18 cellular contexts compared by ENCODE assay signal in genomic region chr1:64038119-64038518, GRCh38.
DNase-seq lines count a peak whose midpoint lies in the region; ATAC-seq and TF ChIP-seq lines count a peak whose summit lies in the region.
"Had no signal": no experiment of that assay in that cellular context is flagged by ENCODE, and none has a peak within 500 bp of the region (broad histone marks: within the 10 kb centered on the region; RNA-seq: fewer than 3 reads in every experiment).

No MANE protein-coding gene starts in this region.

- ATAC-seq in WTC11 (no peak), HG02571 (IDR thresholded peaks at IDR 0.05; ENCODE audit: unreplicated experiment) (no peak), psoas muscle (no peak)
- ATAC-seq: foreskin keratinocyte; stimulated activated naive CD8-positive, alpha-beta T cell treated with anti-CD3 and anti-CD28 coated beads, Interleukin-15, Interleukin-2, amounts not matched to agents 100 U/mL and 50 U/mL, for 24 hours had no signal

- POLR2A ChIA-PET in WTC11 (lab: Charles Lee), result no interaction called here

- peaks cover 15% of the 10 kb centered on the region for H3K9me3 Mint-ChIP-seq in WTC11
- H3K9me3 Mint-ChIP-seq: activated naive CD4-positive, alpha-beta T cell treated with anti-CD3 and anti-CD28 coated beads, Interleukin-2, amount 10 ng/mL, durations not matched to agents 7 days and 5 days had no signal

- peaks cover 48% of the 10 kb centered on the region for H3K4me1 Mint-ChIP-seq in WTC11
- H3K4me1 Mint-ChIP-seq: activated naive CD4-positive, alpha-beta T cell treated with anti-CD3 and anti-CD28 coated beads, Interleukin-2, amount 10 ng/mL, durations not matched to agents 7 days and 5 days; naive B cell had no signal

- peak; percentile 11 for DNase-seq in EH (ENCODE audit: low read depth)
- no peak for DNase-seq in WTC11 (ENCODE audit: low spot score)
- DNase-seq in fibroblast of the aortic adventitia (ENCODE audit: low read depth), result peak; percentile 67
- no peak for DNase-seq in DMS153 treated with DMSO at 0.1 percent for 48 hours (lab: John Stamatoyannopoulos, UW; ENCODE audit: unreplicated experiment)
- no peak for DNase-seq in iPS-NIHi11 (ENCODE audit: low spot score)
- no peak for DNase-seq in psoas muscle
- DNase-seq: activated CD4-positive, CD25-positive, alpha-beta regulatory T cell; activated naive CD4-positive, alpha-beta T cell treated with anti-CD3 and anti-CD28 coated beads, Interleukin-2, amount 10 ng/mL, durations not matched to agents 7 days and 5 days; foreskin keratinocyte; GDM1; GM23248; naive B cell; NCI-H1436; stimulated activated CD4-positive, alpha-beta T cell treated with anti-CD3 and anti-CD28 coated beads, Interleukin-15, amount 100 ng/mL, for 24 hours; stimulated activated naive CD8-positive, alpha-beta T cell treated with anti-CD3 and anti-CD28 coated beads, Interleukin-15, Interleukin-2, amounts not matched to agents 100 U/mL and 50 U/mL, for 24 hours had no signal

- CTCF ChIA-PET in WTC11 (lab: Charles Lee), result interaction anchor here (2.1 kb wide), 1 partner anchor 346 kb away, joined by 5 read pairs; no protein-coding TSS in a partner anchor

- intact Hi-C loops in psoas muscle (cut with DNase I), result loop anchor here (5.0 to 10.0 kb wide), 3 partner anchors 66 to 263 kb away; partner anchors contain the start of gene ROR1 (in 1 of the 2)

- H3K4me3 ChIP-seq in fibroblast of the aortic adventitia (ENCODE audit: low read depth, low read length), result no peak overlapping the region
- H3K4me3 ChIP-seq in parathyroid adenoma (ENCODE audit: low read depth, low read length), result no peak overlapping the region
- no peak overlapping the region for H3K4me3 ChIP-seq in psoas muscle
- H3K4me3 ChIP-seq: breast epithelium, GM23248 had no signal

- H3K4me1 ChIP-seq in parathyroid adenoma (peaks cover 30% of the 10 kb centered on the region), psoas muscle (peaks cover 22% of the 10 kb centered on the region)
- H3K4me1 ChIP-seq: breast epithelium had no signal

- H3K27me3 ChIP-seq in parathyroid adenoma (ENCODE audit: control insufficient read depth, insufficient read depth, low read length) (no peaks in the 10 kb centered on the region), psoas muscle (ENCODE audit: insufficient read depth in 3 of 3, low read length in 2 of 3) (no peaks in the 10 kb centered on the region)
- H3K27me3 ChIP-seq: breast epithelium, foreskin keratinocyte had no signal

- no peak overlapping the region for H3K4me3 Mint-ChIP-seq in WTC11
- H3K4me3 Mint-ChIP-seq: activated naive CD4-positive, alpha-beta T cell treated with anti-CD3 and anti-CD28 coated beads, Interleukin-2, amount 10 ng/mL, durations not matched to agents 7 days and 5 days; naive B cell had no signal

- peak overlapping the region; percentile 38 for H3K4me2 ChIP-seq in parathyroid adenoma (ENCODE audit: low read length)

- no peaks in the 10 kb centered on the region for H3K9me3 ChIP-seq in parathyroid adenoma (ENCODE audit: control insufficient read depth, low read length)
- H3K9me3 ChIP-seq in psoas muscle, result no peaks in the 10 kb centered on the region
- H3K9me3 ChIP-seq: breast epithelium had no signal

- peaks cover 7% of the 10 kb centered on the region for H3K36me3 Mint-ChIP-seq in WTC11
- H3K36me3 Mint-ChIP-seq: activated naive CD4-positive, alpha-beta T cell treated with anti-CD3 and anti-CD28 coated beads, Interleukin-2, amount 10 ng/mL, durations not matched to agents 7 days and 5 days; naive B cell had no signal

- H3K27ac ChIP-seq in parathyroid adenoma, result peak overlapping the region; percentile 49
- no peak overlapping the region for H3K27ac ChIP-seq in psoas muscle
- H3K27ac ChIP-seq: foreskin keratinocyte had no signal

- peak overlapping the region; percentile 48 for H3K27ac Mint-ChIP-seq in WTC11
- H3K27ac Mint-ChIP-seq: activated naive CD4-positive, alpha-beta T cell treated with anti-CD3 and anti-CD28 coated beads, Interleukin-2, amount 10 ng/mL, durations not matched to agents 7 days and 5 days; naive B cell had no signal

- H3K27me3 Mint-ChIP-seq in WTC11 (ENCODE audit: low read depth), result no peaks in the 10 kb centered on the region
- H3K27me3 Mint-ChIP-seq: naive B cell had no signal

- no peak for TF ChIP-seq CTCF in WTC11 (IDR thresholded peaks at IDR 0.05)
- TF ChIP-seq CTCF in fibroblast of the aortic adventitia (IDR thresholded peaks at IDR 0.05; ENCODE audit: insufficient read depth, low read length), result no peak
- no peak for TF ChIP-seq CTCF in parathyroid adenoma (IDR thresholded peaks at IDR 0.05)
- TF ChIP-seq CTCF in psoas muscle (IDR thresholded peaks at IDR 0.05), result no peak

- H3K79me2 ChIP-seq in parathyroid adenoma, result no peaks in the 10 kb centered on the region

- H3K36me3 ChIP-seq in parathyroid adenoma (ENCODE audit: control insufficient read depth, insufficient read depth, low read length) (no peaks in the 10 kb centered on the region), psoas muscle (ENCODE audit: insufficient read depth in 1 of 2, low read depth in 1 of 2) (no peaks in the 10 kb centered on the region)
- H3K36me3 ChIP-seq: breast epithelium had no signal

- WGBS in psoas muscle, 3 donors, result 93 to 98% (median 97%) methylated on average over 4 of the region's 4 CpGs

- H2AFZ ChIP-seq in parathyroid adenoma, result no peak overlapping the region
- H2AFZ ChIP-seq: GM23248 had no signal

- no peak overlapping the region for H3K9ac ChIP-seq in parathyroid adenoma
- H3K9ac ChIP-seq: GM23248 had no signal

TF ChIP-seq in WTC11, 78 proteins besides CTCF, POLR2A, EP300 and RAD21:
- no peak for TF ChIP-seq KAT7 (CRISPR knock-in tag; IDR thresholded peaks at IDR 0.05; ENCODE audit: borderline replicate concordance)
- TF ChIP-seq NR2C2 (CRISPR knock-in tag; IDR thresholded peaks at IDR 0.05), result no peak
- TF ChIP-seq ZNF281 (CRISPR knock-in tag; IDR thresholded peaks at IDR 0.05), result no peak
- no peak for TF ChIP-seq PRRX2 (CRISPR knock-in tag; IDR thresholded peaks at IDR 0.05)
- no peak for TF ChIP-seq ZNF232 (CRISPR knock-in tag; IDR thresholded peaks at IDR 0.05)
- no peak for TF ChIP-seq E2F5 (CRISPR knock-in tag; IDR thresholded peaks at IDR 0.05)
- TF ChIP-seq IRF1 (CRISPR knock-in tag; IDR thresholded peaks at IDR 0.05), result no peak

Comparison
In these comparisons a context has a peak if more than half of its experiments do, and no peak if none do; other contexts are left out.
1. DNase-seq: peak in EH (single experiment) and fibroblast of the aortic adventitia (single experiment); none in WTC11 (single experiment), DMS153 treated with DMSO at 0.1 percent for 48 hours (single experiment), iPS-NIHi11 (single experiment) and psoas muscle (0 of 2).